Comparison of ENCODE assay signal across 1 cellular context in genomic region chr22:20829735-20830134, GRCh38.
TF ChIP-seq lines count a peak whose summit lies in the region.

No MANE protein-coding gene starts in this region.

TF ChIP-seq in K562, 482 proteins besides CTCF, POLR2A, EP300 and RAD21:
- no peak for TF ChIP-seq ZNF41 (CRISPR knock-in tag; conservative IDR thresholded peaks at IDR 0.05)
- TF ChIP-seq, protein P1, sequence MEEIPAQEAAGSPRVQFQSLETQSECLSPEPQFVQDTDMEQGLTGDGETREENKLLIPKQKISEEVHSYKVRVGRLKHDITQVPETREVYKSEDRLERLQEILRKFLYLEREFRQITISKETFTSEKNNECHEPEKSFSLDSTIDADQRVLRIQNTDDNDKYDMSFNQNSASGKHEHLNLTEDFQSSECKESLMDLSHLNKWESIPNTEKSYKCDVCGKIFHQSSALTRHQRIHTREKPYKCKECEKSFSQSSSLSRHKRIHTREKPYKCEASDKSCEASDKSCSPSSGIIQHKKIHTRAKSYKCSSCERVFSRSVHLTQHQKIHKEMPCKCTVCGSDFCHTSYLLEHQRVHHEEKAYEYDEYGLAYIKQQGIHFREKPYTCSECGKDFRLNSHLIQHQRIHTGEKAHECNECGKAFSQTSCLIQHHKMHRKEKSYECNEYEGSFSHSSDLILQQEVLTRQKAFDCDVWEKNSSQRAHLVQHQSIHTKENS (CRISPR knock-in tag; IDR thresholded peaks at IDR 0.05): 0 out of 2 replicates have a peak, but pooled peaks have one; percentile 58
- TF ChIP-seq C11orf30 (IDR thresholded peaks at IDR 0.05; ENCODE audit: low read depth): peak; percentile 26; the same call in 1 of the 2 replicates
- TF ChIP-seq CC2D1A (IDR thresholded peaks at IDR 0.05): no peak
- TF ChIP-seq HNRNPUL1 (IDR thresholded peaks at IDR 0.05; ENCODE audit: low read length): no peak
- no peak for TF ChIP-seq STAG1 (CRISPR knock-in tag; IDR thresholded peaks at IDR 0.05; ENCODE audit: borderline replicate concordance)
- TF ChIP-seq TFE3 (CRISPR knock-in tag; IDR thresholded peaks at IDR 0.05): no peak
- TF ChIP-seq NFIC (IDR thresholded peaks at IDR 0.05): no peak
- TF ChIP-seq NFE2L1 (tag; IDR thresholded peaks at IDR 0.05; ENCODE audit: borderline replicate concordance, low read depth): no peak
- no peak for TF ChIP-seq STAT5B (CRISPR knock-in tag; IDR thresholded peaks at IDR 0.05)
- TF ChIP-seq ZNF408 (CRISPR knock-in tag; IDR thresholded peaks at IDR 0.05; ENCODE audit: low read depth): no peak
- 0 out of 4 replicates have a peak, but pooled peaks of 1 of the 2 experiments have one; percentile 2 for TF ChIP-seq TRIM24 (IDR thresholded peaks at IDR 0.05)
- no peak for TF ChIP-seq CBX8 (IDR thresholded peaks at IDR 0.05; ENCODE audit: borderline replicate concordance, extremely low read depth, low read depth, low read length, poor library complexity, severe bottlenecking)
- 0 out of 2 replicates have a peak, but pooled peaks have one; percentile 44 for TF ChIP-seq OTX1 (CRISPR knock-in tag; IDR thresholded peaks at IDR 0.05)
- TF ChIP-seq ZNF347 (CRISPR knock-in tag; IDR thresholded peaks at IDR 0.05; ENCODE audit: low read depth): 0 out of 2 replicates have a peak, but pooled peaks have one; percentile 5
- peak; percentile 4; the same call in 1 of the 2 replicates for TF ChIP-seq ZNF280B (CRISPR knock-in tag; IDR thresholded peaks at IDR 0.05)
- no peak for TF ChIP-seq EP400 (IDR thresholded peaks at IDR 0.05)
- TF ChIP-seq POLR2H (tag; IDR thresholded peaks at IDR 0.05; ENCODE audit: low read depth): peak; percentile 71
